In genomic region chr10:20694296-20694695, GRCh38 we compare ENCODE assay signal across 21 cellular contexts.
"Had no signal": no experiment of that assay in that cellular context is flagged by ENCODE, and none has a peak within 500 bp of the region (broad histone marks: within the 10 kb centered on the region; RNA-seq: fewer than 3 reads in every experiment).

No MANE protein-coding gene starts in this region.

- H3K4me1 ChIP-seq: esophagus squamous epithelium, gastroesophageal sphincter, parathyroid adenoma, psoas muscle, right lobe of liver, spleen, stomach, transverse colon had no signal

- H3K27ac Mint-ChIP-seq: natural killer cell treated with Interleukin-12 subunit alpha and Interleukin-12 subunit beta and Interleukin-15 and Interleukin-18, amount 100 ng/mL, for 72 hours; stimulated activated naive B cell treated with anti-CD40 and anti-IgM and Interleukin-4, amounts not matched to agents 10 μg/mL and 1 μg/mL and 100 μg/mL, for 72 hours had no signal

- H3K9ac ChIP-seq: parathyroid adenoma had no signal

- H3K9me3 ChIP-seq: esophagus squamous epithelium, gastroesophageal sphincter, psoas muscle, right lobe of liver, stomach, thoracic aorta, transverse colon had no signal

- H3K4me1 Mint-ChIP-seq: stimulated activated naive B cell treated with anti-CD40 and anti-IgM and Interleukin-4, amounts not matched to agents 10 μg/mL and 1 μg/mL and 100 μg/mL, for 72 hours had no signal

- H3K4me3 ChIP-seq: esophagus squamous epithelium, gastroesophageal sphincter, psoas muscle, right lobe of liver, spleen, stomach, thoracic aorta, transverse colon had no signal

- H3K27me3 Mint-ChIP-seq: stimulated activated naive B cell treated with anti-CD40 and anti-IgM and Interleukin-4, amounts not matched to agents 10 μg/mL and 1 μg/mL and 100 μg/mL, for 72 hours had no signal

- H3K36me3 Mint-ChIP-seq: stimulated activated naive B cell treated with anti-CD40 and anti-IgM and Interleukin-4, amounts not matched to agents 10 μg/mL and 1 μg/mL and 100 μg/mL, for 72 hours had no signal

- H3K36me3 ChIP-seq: esophagus squamous epithelium, gastroesophageal sphincter, right lobe of liver, spleen, stomach, thoracic aorta, transverse colon had no signal

- H3K4me3 Mint-ChIP-seq: natural killer cell treated with Interleukin-12 subunit alpha and Interleukin-12 subunit beta and Interleukin-15 and Interleukin-18, amount 100 ng/mL, for 72 hours; stimulated activated naive B cell treated with anti-CD40 and anti-IgM and Interleukin-4, amounts not matched to agents 10 μg/mL and 1 μg/mL and 100 μg/mL, for 72 hours had no signal

- H3K27me3 ChIP-seq: esophagus squamous epithelium, gastroesophageal sphincter, right lobe of liver, spleen, stomach, transverse colon had no signal

- DNase-seq: effector memory CD4-positive, alpha-beta T cell; esophagus squamous epithelium; foreskin fibroblast; glutamatergic neuron; mammary epithelial cell; midbrain; psoas muscle; retina; right lobe of liver; spleen; stimulated activated CD4-positive, alpha-beta T cell treated with anti-CD3 and anti-CD28 coated beads, Interleukin-15, amount 100 ng/mL, for 24 hours; stimulated activated CD4-positive, alpha-beta T cell treated with anti-CD3 and anti-CD28 coated beads, Interleukin-1b, Interleukin-23, amount 100 ng/mL, for 48 hours; stimulated activated CD4-positive, alpha-beta T cell treated with anti-CD3 and anti-CD28 coated beads, Interleukin-4, amount 100 ng/mL, for 4 hours; stimulated activated naive B cell treated with anti-CD40 and anti-IgM and Interleukin-4, amounts not matched to agents 10 μg/mL and 1 μg/mL and 100 μg/mL, for 72 hours; stomach; substantia nigra; transverse colon had no signal

- H3K27ac ChIP-seq: esophagus squamous epithelium, gastroesophageal sphincter, parathyroid adenoma, psoas muscle, right lobe of liver, spleen, stomach, thoracic aorta, transverse colon had no signal

- H3K9me3 Mint-ChIP-seq: natural killer cell treated with Interleukin-12 subunit alpha and Interleukin-12 subunit beta and Interleukin-15 and Interleukin-18, amount 100 ng/mL, for 72 hours had no signal
